ENCODE assay signal across 1 cellular context in genomic region chr14:59829941-59830734, GRCh38.
TF ChIP-seq lines count a peak whose summit lies in the region.

No MANE protein-coding gene starts in this region.

TF ChIP-seq in H1, 55 proteins besides CTCF, POLR2A, EP300 and RAD21:
- no peak for TF ChIP-seq KDM5A (IDR thresholded peaks at IDR 0.05; ENCODE audit: low read length)
- TF ChIP-seq CEBPB (IDR thresholded peaks at IDR 0.05; ENCODE audit: low read depth, low read length), result no peak
- TF ChIP-seq SAP30 (IDR thresholded peaks at IDR 0.05; ENCODE audit: insufficient read depth, insufficient replicate concordance, low read length), result no peak
